ENCODE assay signal across 15 cellular contexts in the genomic region with DNA sequence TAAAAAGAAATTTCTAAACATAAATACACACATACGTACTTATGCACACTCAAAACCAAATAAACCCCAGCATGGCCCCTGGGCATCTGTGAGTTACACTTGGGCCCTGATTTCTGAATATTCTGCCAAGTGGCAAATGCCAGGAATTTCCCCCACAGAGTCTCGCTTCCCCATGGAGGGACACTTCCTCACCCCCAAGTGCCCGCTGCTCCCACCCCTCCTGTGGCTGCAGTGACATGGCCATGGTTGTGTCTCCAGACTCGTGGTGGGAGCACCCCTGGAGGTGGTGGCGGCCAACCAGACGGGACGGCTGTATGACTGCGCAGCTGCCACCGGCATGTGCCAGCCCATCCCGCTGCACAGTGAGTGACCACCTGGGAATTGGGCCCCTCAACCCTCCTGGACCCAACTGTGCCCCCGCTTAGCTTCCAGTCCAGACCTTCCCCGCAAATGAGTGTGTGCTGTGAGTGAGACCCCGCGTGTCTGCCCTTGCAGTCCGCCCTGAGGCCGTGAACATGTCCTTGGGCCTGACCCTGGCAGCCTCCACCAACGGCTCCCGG. TPM values are rescaled to one million over a fixed set of nuclear protein-coding genes. Genes with fewer than 3 reads are reported as not detected.
DNase-seq lines count a peak whose midpoint lies in the region; ATAC-seq and TF ChIP-seq lines count a peak whose summit lies in the region.
"Had no signal": no experiment of that assay in that cellular context is flagged by ENCODE, and none has a peak within 500 bp of the region (broad histone marks: within the 10 kb centered on the region; RNA-seq: fewer than 3 reads in every experiment).

No MANE protein-coding gene starts in this region.

- ATAC-seq in HG02588 (IDR thresholded peaks at IDR 0.05; ENCODE audit: unreplicated experiment): no peak

- intact Hi-C loops in spleen (cut with DNase I; ENCODE audit: low total_unique reads): no loop called here

- no peak overlapping the region for H3K9ac ChIP-seq in Loucy (ENCODE audit: low read depth, low read length, poor library complexity, severe bottlenecking)
- H3K9ac ChIP-seq: BLaER1 had no signal

- H3K9me2 ChIP-seq in Loucy (replicated peaks; ENCODE audit: low read depth, low read length): no peaks in the 10 kb centered on the region

- no peaks in the 10 kb centered on the region for H3K9me3 ChIP-seq in Loucy (ENCODE audit: insufficient read depth, low read depth, low read length)
- H3K9me3 ChIP-seq in spleen: peaks cover 0 to 9% (median 0%) of the 10 kb centered on the region in 8 donors

- peaks cover 7% of the 10 kb centered on the region; the same call in 1 of the 2 replicates for H3F3A ChIP-seq in Loucy (ENCODE audit: low read depth)

- peak overlapping the region in 1 of 8 donors; percentile 2 for H3K27ac ChIP-seq in spleen
- H3K27ac ChIP-seq: BLaER1 had no signal

- H3K4me3 ChIP-seq in Loucy (ENCODE audit: low read length, poor library complexity, severe bottlenecking): no peak overlapping the region
- H3K4me3 ChIP-seq in spleen: no peak overlapping the region
- H3K4me3 ChIP-seq: BLaER1 had no signal

- peak overlapping the region; percentile 92 for H3K4me2 ChIP-seq in Loucy (ENCODE audit: low read depth, low read length, poor library complexity, severe bottlenecking)

- WGBS in spleen, 5 donors: 76 to 89% (median 81%) methylated on average over 7 to 18 of the region's 18 CpGs

- TF ChIP-seq POLR2A in spleen (IDR thresholded peaks at IDR 0.05): no peak

- H4K20me1 ChIP-seq in Loucy (ENCODE audit: insufficient read depth, low read length, poor library complexity, severe bottlenecking): no peaks in the 10 kb centered on the region
- H4K20me1 ChIP-seq: BLaER1 had no signal

- H3K36me3 ChIP-seq in Loucy (ENCODE audit: insufficient read depth, low read length) (no peaks in the 10 kb centered on the region), spleen (no peaks in the 10 kb centered on the region)
- H3K36me3 ChIP-seq: BLaER1 had no signal

- H3K4me1 ChIP-seq in Loucy (ENCODE audit: insufficient read depth, low read length, poor library complexity, severe bottlenecking) (peaks cover 90% of the 10 kb centered on the region), spleen (peaks cover 0 to 39% (median 12%) of the 10 kb centered on the region in 6 donors)

- TF ChIP-seq CTCF in Loucy (conservative IDR thresholded peaks at IDR 0.05; ENCODE audit: low read length): no peak
- no peak for TF ChIP-seq CTCF in spleen (IDR thresholded peaks at IDR 0.05 in 8 of 11, conservative IDR thresholded peaks at IDR 0.05 in 3 of 11)

- DNase-seq in CD1c-positive myeloid dendritic cell (ENCODE audit: extremely low spot score): peak; percentile 72
- DNase-seq in medulla oblongata (ENCODE audit: extremely low spot score): peak; percentile 4
- DNase-seq in spleen: peak; percentile 69
- DNase-seq in T-helper 1 cell: no peak
- no peak for DNase-seq in activated naive CD4-positive, alpha-beta T cell treated with anti-CD3 and anti-CD28 coated beads, Interleukin-2, amount 50 U/mL, for 16 hours
- DNase-seq: 8988T; AML-193; Calu3; CD4-positive, alpha-beta T cell; DMS 273 treated with DMSO at 0.1 percent for 48 hours had no signal

- H3K79me2 ChIP-seq in Loucy (ENCODE audit: insufficient read depth, low read length): peaks cover 72% of the 10 kb centered on the region

- H3K27me3 ChIP-seq in Loucy (ENCODE audit: insufficient read depth, low read length, poor library complexity, severe bottlenecking) (no peaks in the 10 kb centered on the region), spleen (replicated peaks in 1 of 7) (peaks cover 0 to 41% (median 0%) of the 10 kb centered on the region in 7 donors)
- H3K27me3 ChIP-seq: BLaER1 had no signal

- no peak overlapping the region for H2AFZ ChIP-seq in Loucy (ENCODE audit: low read length)

RNA-seq across cellular contexts. Expression of a gene that starts 4.0 kb away (rescaled TPM):
- 10 to 100 TPM in 6 of 7 donors, 1 to 10 TPM in 1; 6.7 to 25.8 (median 19.3) TPM for total RNA-seq in spleen
- 1 to 10 TPM; 1.2 to 3.5 (median 2.3) TPM for polyA plus RNA-seq in spleen
- total RNA-seq: Calu3; CD4-positive, alpha-beta T cell; HT-29 had no signal

RNA-seq across cellular contexts. Expression of a gene that starts 31.0 kb away (rescaled TPM):
- total RNA-seq in spleen: not detected
- polyA plus RNA-seq in spleen: under 1 TPM in 2 of 3 donors, not detected in 1; 0.79 to 0.80 TPM
- total RNA-seq: Calu3; CD4-positive, alpha-beta T cell; Daoy; HT-29 had no signal

RNA-seq across cellular contexts. Expression of a gene that starts 42.2 kb away (rescaled TPM):
- total RNA-seq in spleen: 100 to 1,000 TPM in 5 of 7 donors, 10 to 100 TPM in 2; 52.1 to 330 (median 161) TPM
- polyA plus RNA-seq in spleen: 10 to 100 TPM in 2 of 3 donors, 1 to 10 TPM in 1; 8.9 to 45.5 (median 30.5) TPM

RNA-seq across cellular contexts. Expression of a gene that starts 45.4 kb away (rescaled TPM):
- total RNA-seq in spleen: 1 to 10 TPM in 2 of 7 donors, under 1 TPM in 5; 0.52 to 1.7 (median 0.69) TPM
- polyA plus RNA-seq in spleen: under 1 TPM; 0.10 to 0.15 (median 0.12) TPM
- total RNA-seq: Calu3, Daoy, HT-29 had no signal

Comparison
In these comparisons a context has a peak if more than half of its experiments do, and no peak if none do; other contexts are left out.
1. DNase-seq: peak in CD1c-positive myeloid dendritic cell (single experiment), medulla oblongata (single experiment) and spleen (single experiment); none in T-helper 1 cell (0 of 5) and activated naive CD4-positive, alpha-beta T cell treated with anti-CD3 and anti-CD28 coated beads, Interleukin-2, amount 50 U/mL, for 16 hours (single experiment).